In the genomic region with DNA sequence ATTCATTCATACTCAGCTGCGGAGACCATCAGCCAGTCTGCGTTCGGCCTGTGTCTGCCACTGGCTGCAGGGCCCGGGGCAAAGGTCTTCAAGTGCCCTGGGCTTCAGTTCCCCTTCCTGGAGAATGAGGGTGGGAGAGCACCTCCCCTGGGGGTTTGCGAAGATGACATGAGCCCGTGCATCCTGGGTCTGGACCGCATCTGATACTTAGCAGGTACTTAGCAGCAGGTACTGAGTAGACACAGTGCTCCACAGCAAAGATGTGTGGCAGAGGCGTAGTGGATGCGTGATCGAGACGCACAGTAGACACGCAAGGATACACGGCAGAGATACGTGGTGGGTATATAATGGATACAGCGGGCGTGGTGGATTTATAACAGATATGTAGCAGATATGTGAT, we compare ENCODE assay signal across 23 cellular contexts.
"Had no signal": no experiment of that assay in that cellular context is flagged by ENCODE, and none has a peak within 500 bp of the region (broad histone marks: within the 10 kb centered on the region; RNA-seq: fewer than 3 reads in every experiment).

No MANE protein-coding gene starts in this region.

- H3K27me3 ChIP-seq: brain microvascular endothelial cell, foreskin keratinocyte, pancreas, vagina had no signal

- H3K27ac Mint-ChIP-seq: activated naive CD4-positive, alpha-beta T cell treated with anti-CD3 and anti-CD28 coated beads for 36 hours; activated naive CD8-positive, alpha-beta T cell treated with anti-CD3 and anti-CD28 coated beads for 36 hours; dendritic cell treated with granulocyte-macrophage colony-stimulating factor and Interleukin-4, amounts not matched to agents 40 ng/mL and 50 ng/mL, for 4 days; endodermal cell; nephron; stimulated activated naive CD8-positive, alpha-beta T cell treated with anti-CD3 and anti-CD28 coated beads, Interleukin-15, Interleukin-2, amounts not matched to agents 100 ng/mL and 50 ng/mL, for 24 hours; type B pancreatic cell had no signal

- H3K4me1 ChIP-seq: esophagus muscularis mucosa, foreskin keratinocyte, prostate gland, vagina had no signal

- H3K4me3 Mint-ChIP-seq: activated naive CD4-positive, alpha-beta T cell treated with anti-CD3 and anti-CD28 coated beads for 36 hours; activated naive CD8-positive, alpha-beta T cell treated with anti-CD3 and anti-CD28 coated beads for 36 hours; dendritic cell treated with granulocyte-macrophage colony-stimulating factor and Interleukin-4, amounts not matched to agents 40 ng/mL and 50 ng/mL, for 4 days; endodermal cell; nephron; stimulated activated naive CD8-positive, alpha-beta T cell treated with anti-CD3 and anti-CD28 coated beads, Interleukin-15, Interleukin-2, amounts not matched to agents 100 ng/mL and 50 ng/mL, for 24 hours; type B pancreatic cell had no signal

- H3K4me1 Mint-ChIP-seq: endodermal cell had no signal

- H3K27ac ChIP-seq: brain microvascular endothelial cell, esophagus muscularis mucosa, foreskin keratinocyte, pancreas, prostate gland, skin epidermis, vagina had no signal

- DNase-seq: activated CD4-positive, alpha-beta T cell treated with anti-CD3 and anti-CD28 coated beads for 4 hours; activated CD4-positive, alpha-beta T cell treated with anti-CD3 and anti-CD28 coated beads, Interleukin-2, amount 50 U/mL, for 4 hours; activated effector memory CD4-positive, alpha-beta T cell treated with Interleukin-2 at 50 U/mL for 16 hours; activated naive CD4-positive, alpha-beta T cell treated with anti-CD3 and anti-CD28 coated beads for 36 hours; activated naive CD8-positive, alpha-beta T cell treated with anti-CD3 and anti-CD28 coated beads for 36 hours; brain microvascular endothelial cell; caudate nucleus; endodermal cell; foreskin keratinocyte; mesenchymal stem cell; pancreas; retina; stimulated activated CD4-positive, alpha-beta T cell treated with anti-CD3 and anti-CD28 coated beads, Interleukin-12 subunit alpha, Interleukin-12 subunit beta, amount 100 ng/mL, for 4 hours; stimulated activated CD4-positive, alpha-beta T cell treated with anti-CD3 and anti-CD28 coated beads, Interleukin-4, amount 100 ng/mL, for 1 hour had no signal

- H3K36me3 ChIP-seq: brain microvascular endothelial cell, esophagus muscularis mucosa, pancreas, prostate gland, vagina had no signal

- H3K4me3 ChIP-seq: esophagus muscularis mucosa, pancreas, prostate gland, skin epidermis, vagina had no signal

- ATAC-seq: foreskin keratinocyte, pancreas, sciatic nerve had no signal

- H3K27me3 Mint-ChIP-seq: activated naive CD8-positive, alpha-beta T cell treated with anti-CD3 and anti-CD28 coated beads for 36 hours; stimulated activated naive CD8-positive, alpha-beta T cell treated with anti-CD3 and anti-CD28 coated beads, Interleukin-15, Interleukin-2, amounts not matched to agents 100 ng/mL and 50 ng/mL, for 24 hours; type B pancreatic cell had no signal

- H3K9me3 ChIP-seq: pancreas, prostate gland, vagina had no signal
